1 cellular context compared by ENCODE assay signal in genomic region chr13:87089391-87089790, GRCh38.
TF ChIP-seq lines count a peak whose summit lies in the region.

No MANE protein-coding gene starts in this region.

TF ChIP-seq in H1, 55 proteins besides CTCF, POLR2A, EP300 and RAD21:
- no peak for TF ChIP-seq CHD7 (IDR thresholded peaks at IDR 0.05; ENCODE audit: insufficient replicate concordance, low read length)
- no peak for TF ChIP-seq MAX (IDR thresholded peaks at IDR 0.05)
- no peak for TF ChIP-seq TBP (IDR thresholded peaks at IDR 0.05; ENCODE audit: low read depth, low read length)
- no peak for TF ChIP-seq KDM5A (IDR thresholded peaks at IDR 0.05; ENCODE audit: low read length)
- TF ChIP-seq RNF2 (IDR thresholded peaks at IDR 0.05; ENCODE audit: borderline replicate concordance, low read depth, low read length, missing control alignments, poor library complexity, severe bottlenecking) = no peak
- no peak for TF ChIP-seq YY1 (IDR thresholded peaks at IDR 0.05; ENCODE audit: low read depth, low read length)
- no peak for TF ChIP-seq CHD1 (IDR thresholded peaks at IDR 0.05; ENCODE audit: low read depth, low read length)
- no peak for TF ChIP-seq PHF8 (conservative IDR thresholded peaks at IDR 0.05; ENCODE audit: low read depth, low read length)
- no peak for TF ChIP-seq GTF2F1 (IDR thresholded peaks at IDR 0.05; ENCODE audit: borderline replicate concordance, low read depth, low read length)
- no peak for TF ChIP-seq EGR1 (IDR thresholded peaks at IDR 0.05; ENCODE audit: borderline replicate concordance, low read depth, low read length)
- TF ChIP-seq ASH2L (IDR thresholded peaks at IDR 0.05; ENCODE audit: low read length) = no peak
- no peak for TF ChIP-seq POU5F1 (IDR thresholded peaks at IDR 0.05; ENCODE audit: low read depth, low read length)
- no peak for TF ChIP-seq NRF1 (IDR thresholded peaks at IDR 0.05; ENCODE audit: low read depth, low read length)
- TF ChIP-seq HDAC2 (IDR thresholded peaks at IDR 0.05; ENCODE audit: borderline replicate concordance in 1 of 2, low read depth in 2 of 2, low read length in 2 of 2) = no peak
